In the genomic region with DNA sequence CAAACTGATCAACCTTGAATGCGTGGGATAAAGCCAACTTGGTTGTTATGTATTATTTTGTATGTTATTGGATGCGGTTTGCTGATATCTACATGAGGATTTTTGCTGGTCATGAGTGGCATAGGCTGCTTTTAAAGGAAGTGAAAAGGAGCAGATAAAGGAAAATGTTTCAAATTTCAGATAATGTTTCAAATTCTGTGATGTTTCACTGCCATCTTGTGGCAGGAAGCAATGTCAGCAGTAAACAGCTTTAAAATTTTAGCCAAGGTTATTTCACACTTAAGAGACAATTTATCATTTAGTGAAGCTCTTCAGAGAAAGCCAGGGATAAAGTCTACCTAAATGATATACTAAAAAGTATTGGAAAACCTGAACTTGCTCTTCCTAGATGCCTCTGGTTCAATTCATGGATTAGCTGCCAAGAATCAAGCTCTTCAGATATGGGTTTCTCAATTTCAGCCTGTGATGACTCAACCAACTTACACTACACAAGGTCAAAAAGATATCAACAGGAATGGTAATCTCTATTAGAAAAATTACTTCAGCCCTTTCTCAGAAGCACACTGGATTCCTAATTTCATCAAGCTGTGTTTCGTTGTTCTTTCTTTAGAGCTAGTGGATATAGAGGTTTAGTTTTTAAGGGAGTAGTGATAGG, we compare ENCODE assay signal across 8 cellular contexts.
DNase-seq lines count a peak whose midpoint lies in the region; ATAC-seq and TF ChIP-seq lines count a peak whose summit lies in the region.

No MANE protein-coding gene starts in this region.

- ATAC-seq in activated naive CD4-positive, alpha-beta T cell treated with anti-CD3 and anti-CD28 coated beads, Interleukin-2, amount 50 U/mL, for 72 hours = no peak

- H3K4me3 Mint-ChIP-seq in nephron progenitor cell = no peak overlapping the region

- peak; percentile 61 for TF ChIP-seq CTCF in nephron progenitor cell (IDR thresholded peaks at IDR 0.05)

- H3K27me3 Mint-ChIP-seq in nephron progenitor cell (ENCODE audit: low read depth, poor library complexity) = no peaks in the 10 kb centered on the region

- DNase-seq in DMS79 treated with DMSO at 0.1 percent for 48 hours (lab: John Stamatoyannopoulos, UW) (peak; percentile 8), DMS79 (lab: John Stamatoyannopoulos, UW) (no peak), NCI-H2227 treated with DMSO at 0.1 percent for 48 hours (lab: John Stamatoyannopoulos, UW) (peak; percentile 29), dermis microvascular lymphatic vessel endothelial cell (ENCODE audit: low read depth in 2 of 2) (peak; percentile 22 to 31), nephron progenitor cell (no peak), SHP77 treated with DMSO at 0.1 percent for 48 hours (lab: John Stamatoyannopoulos, UW) (no peak), NCI-H2196 treated with DMSO at 0.1 percent for 48 hours (lab: John Stamatoyannopoulos, UW; ENCODE audit: unreplicated experiment) (no peak)
- no peak for DNase-seq in activated naive CD4-positive, alpha-beta T cell treated with anti-CD3 and anti-CD28 coated beads, Interleukin-2, amount 50 U/mL, for 72 hours (ENCODE audit: low spot score in 2 of 2)

- peaks cover 59% of the 10 kb centered on the region for H3K36me3 Mint-ChIP-seq in nephron progenitor cell (ENCODE audit: low read depth)
- H3K36me3 Mint-ChIP-seq in activated naive CD4-positive, alpha-beta T cell treated with anti-CD3 and anti-CD28 coated beads, Interleukin-2, amount 50 U/mL, for 72 hours = peaks cover 0 to 6% of the 10 kb centered on the region in 2 donors

- H3K4me1 Mint-ChIP-seq in nephron progenitor cell = no peaks in the 10 kb centered on the region

- H3K27ac Mint-ChIP-seq in nephron progenitor cell = peak overlapping the region; percentile 27
- no peak overlapping the region for H3K27ac Mint-ChIP-seq in activated naive CD4-positive, alpha-beta T cell treated with anti-CD3 and anti-CD28 coated beads, Interleukin-2, amount 50 U/mL, for 72 hours

- H3K9me3 Mint-ChIP-seq in nephron progenitor cell = no peaks in the 10 kb centered on the region
- H3K9me3 Mint-ChIP-seq in activated naive CD4-positive, alpha-beta T cell treated with anti-CD3 and anti-CD28 coated beads, Interleukin-2, amount 50 U/mL, for 72 hours = no peaks in the 10 kb centered on the region

Comparison
In these comparisons a context has a peak if more than half of its experiments do, and no peak if none do; other contexts are left out.
1. DNase-seq: peak in DMS79 treated with DMSO at 0.1 percent for 48 hours (single experiment), NCI-H2227 treated with DMSO at 0.1 percent for 48 hours (single experiment) and dermis microvascular lymphatic vessel endothelial cell (2 of 2); none in DMS79 (single experiment), nephron progenitor cell (single experiment), SHP77 treated with DMSO at 0.1 percent for 48 hours (single experiment), activated naive CD4-positive, alpha-beta T cell treated with anti-CD3 and anti-CD28 coated beads, Interleukin-2, amount 50 U/mL, for 72 hours (0 of 2) and NCI-H2196 treated with DMSO at 0.1 percent for 48 hours (single experiment).